Comparison of ENCODE assay signal across 29 cellular contexts in the genomic region with DNA sequence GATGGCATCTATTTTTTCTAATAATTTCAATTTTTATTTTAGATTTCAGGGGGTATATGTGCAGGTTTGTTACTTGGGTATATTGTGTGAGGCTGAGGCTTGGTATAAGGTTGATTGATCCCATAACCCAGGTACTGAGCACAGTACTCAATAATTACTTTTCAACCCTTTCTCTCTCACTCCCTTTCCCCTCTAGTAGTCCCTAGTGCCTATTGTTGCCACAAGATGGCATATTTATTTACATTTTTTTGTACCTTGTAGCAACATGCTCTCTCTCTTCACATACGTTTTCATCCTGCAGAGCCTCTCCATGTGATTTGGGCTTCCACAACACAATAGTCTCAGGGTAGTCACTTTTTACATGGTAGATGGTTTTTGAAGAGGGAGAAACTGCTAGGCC.
"Had no signal": no experiment of that assay in that cellular context is flagged by ENCODE, and none has a peak within 500 bp of the region (broad histone marks: within the 10 kb centered on the region; RNA-seq: fewer than 3 reads in every experiment).

No MANE protein-coding gene starts in this region.

- H3K36me3 ChIP-seq: cardiac muscle cell, SJCRH30 had no signal

- H3K9ac ChIP-seq: SK-N-SH had no signal

- H3K27me3 ChIP-seq: cardiac muscle cell, SJCRH30 had no signal

- H3K27ac ChIP-seq: cardiac muscle cell, RWPE1, SJCRH30, VCaP had no signal

- H3K36me3 Mint-ChIP-seq: activated CD4-positive, alpha-beta memory T cell treated with anti-CD3 and anti-CD28 coated beads for 36 hours; activated naive CD8-positive, alpha-beta T cell; brain had no signal

- DNase-seq: activated CD4-positive, alpha-beta memory T cell treated with anti-CD3 and anti-CD28 coated beads for 36 hours; activated CD4-positive, alpha-beta T cell treated with anti-CD3 and anti-CD28 coated beads, Interleukin-2, amount 10 ng/mL, durations not matched to agents 7 days and 5 days; activated CD4-positive, CD25-positive, alpha-beta regulatory T cell; activated CD8-positive, alpha-beta memory T cell treated with anti-CD3 and anti-CD28 coated beads for 24 hours; activated gamma-delta T cell; activated naive CD4-positive, alpha-beta T cell treated with anti-CD3 and anti-CD28 coated beads for 36 hours; activated T-cell treated with anti-CD3 and anti-CD28 coated beads for 4 hours; activated T-cell treated with anti-CD3 and anti-CD28 coated beads, Interleukin-2, amount 50 U/mL, for 48 hours; amygdala; cerebellar nuclear complex; KG1; MM.1S; NCI-H1105; NCI-H146; NCI-H2029; NCI-H2227 treated with DMSO at 0.1 percent for 48 hours; NCI-H446 treated with DMSO at 0.1 percent for 48 hours; NCI-H524 treated with DMSO at 0.1 percent for 48 hours; NCI-H774; Right ventricle myocardium superior; SJCRH30; SK-N-SH; T-helper 1 cell had no signal

- H3K4me3 Mint-ChIP-seq: activated CD4-positive, alpha-beta memory T cell treated with anti-CD3 and anti-CD28 coated beads for 36 hours; activated CD4-positive, alpha-beta T cell treated with anti-CD3 and anti-CD28 coated beads, Interleukin-2, amount 10 ng/mL, durations not matched to agents 7 days and 5 days; activated naive CD4-positive, alpha-beta T cell treated with anti-CD3 and anti-CD28 coated beads for 36 hours; activated naive CD8-positive, alpha-beta T cell; activated T-helper 17 cell treated with anti-CD3 and anti-CD28 coated beads, Interleukin-2, amount 50 U/mL, for 72 hours; brain had no signal

- H3K4me1 Mint-ChIP-seq: activated CD4-positive, alpha-beta T cell treated with anti-CD3 and anti-CD28 coated beads, Interleukin-2, amount 10 ng/mL, durations not matched to agents 7 days and 5 days; activated T-helper 17 cell treated with anti-CD3 and anti-CD28 coated beads, Interleukin-2, amount 50 U/mL, for 72 hours; brain had no signal

- H3K27ac Mint-ChIP-seq: activated CD4-positive, alpha-beta memory T cell treated with anti-CD3 and anti-CD28 coated beads for 36 hours; activated CD4-positive, alpha-beta T cell treated with anti-CD3 and anti-CD28 coated beads, Interleukin-2, amount 10 ng/mL, durations not matched to agents 7 days and 5 days; activated naive CD4-positive, alpha-beta T cell treated with anti-CD3 and anti-CD28 coated beads for 36 hours; activated naive CD8-positive, alpha-beta T cell; activated T-helper 17 cell treated with anti-CD3 and anti-CD28 coated beads, Interleukin-2, amount 50 U/mL, for 72 hours; brain had no signal

- H3K27me3 Mint-ChIP-seq: activated CD4-positive, alpha-beta memory T cell treated with anti-CD3 and anti-CD28 coated beads for 36 hours; activated CD4-positive, alpha-beta T cell treated with anti-CD3 and anti-CD28 coated beads, Interleukin-2, amount 10 ng/mL, durations not matched to agents 7 days and 5 days; activated naive CD8-positive, alpha-beta T cell; activated T-helper 17 cell treated with anti-CD3 and anti-CD28 coated beads, Interleukin-2, amount 50 U/mL, for 72 hours; brain had no signal

- H3K9me3 Mint-ChIP-seq: activated CD4-positive, alpha-beta memory T cell treated with anti-CD3 and anti-CD28 coated beads for 36 hours; activated CD4-positive, alpha-beta T cell treated with anti-CD3 and anti-CD28 coated beads, Interleukin-2, amount 10 ng/mL, durations not matched to agents 7 days and 5 days; brain had no signal

- H3K9me3 ChIP-seq: SJCRH30, SK-N-SH had no signal

- H3K4me1 ChIP-seq: SJCRH30 had no signal

- H3K4me3 ChIP-seq: cardiac muscle cell, SJCRH30 had no signal
